ENCODE assay signal across 8 cellular contexts in the genomic region with DNA sequence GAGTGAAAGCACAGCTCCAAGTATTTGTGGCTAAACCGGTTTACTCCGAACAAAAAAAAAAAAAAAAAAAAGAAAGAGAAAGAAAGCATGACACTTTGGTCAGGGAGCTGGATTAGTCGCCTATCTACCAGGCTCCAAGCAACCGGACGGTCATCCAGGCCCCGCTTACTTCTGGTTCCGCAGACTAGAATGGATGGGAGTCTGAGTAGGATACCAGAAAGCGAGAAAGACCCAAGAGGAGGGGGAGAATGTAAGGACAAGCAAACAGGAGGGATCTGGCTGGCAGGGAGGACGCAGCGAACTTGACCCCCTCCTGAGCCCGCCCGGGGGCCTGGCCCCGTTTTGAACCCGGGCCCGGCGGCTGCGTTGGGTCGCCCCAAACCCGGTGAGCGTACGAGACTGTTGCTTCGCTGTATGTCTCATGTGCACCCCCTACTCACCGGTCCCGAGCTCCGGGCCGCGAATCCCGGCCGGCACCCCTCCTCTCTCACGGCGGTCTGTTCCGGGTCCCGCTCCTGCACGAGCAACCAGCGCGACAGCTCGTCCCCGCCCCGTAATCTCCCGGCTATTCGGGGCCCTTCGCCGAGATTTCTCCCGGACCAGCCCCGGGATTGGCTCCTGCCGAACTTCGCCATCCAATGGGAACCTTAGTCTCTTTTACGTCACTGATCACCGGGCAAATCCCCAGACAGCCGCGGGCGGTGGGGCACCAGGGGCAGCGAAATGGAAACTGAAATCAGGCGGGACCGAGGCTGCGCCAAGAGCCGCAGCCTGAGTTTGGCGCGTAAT. TPM values are rescaled to one million over a fixed set of nuclear protein-coding genes. Genes with fewer than 3 reads are reported as not detected.
DNase-seq lines count a peak whose midpoint lies in the region; ATAC-seq and TF ChIP-seq lines count a peak whose summit lies in the region.

A gene with protein sequence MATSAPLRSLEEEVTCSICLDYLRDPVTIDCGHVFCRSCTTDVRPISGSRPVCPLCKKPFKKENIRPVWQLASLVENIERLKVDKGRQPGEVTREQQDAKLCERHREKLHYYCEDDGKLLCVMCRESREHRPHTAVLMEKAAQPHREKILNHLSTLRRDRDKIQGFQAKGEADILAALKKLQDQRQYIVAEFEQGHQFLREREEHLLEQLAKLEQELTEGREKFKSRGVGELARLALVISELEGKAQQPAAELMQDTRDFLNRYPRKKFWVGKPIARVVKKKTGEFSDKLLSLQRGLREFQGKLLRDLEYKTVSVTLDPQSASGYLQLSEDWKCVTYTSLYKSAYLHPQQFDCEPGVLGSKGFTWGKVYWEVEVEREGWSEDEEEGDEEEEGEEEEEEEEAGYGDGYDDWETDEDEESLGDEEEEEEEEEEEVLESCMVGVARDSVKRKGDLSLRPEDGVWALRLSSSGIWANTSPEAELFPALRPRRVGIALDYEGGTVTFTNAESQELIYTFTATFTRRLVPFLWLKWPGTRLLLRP (minus strand): TSS at position 542 of the 789 bp plus-strand sequence. CDS start 14,303 bp downstream, outside the sequence.

- ATAC-seq in GM19043 (IDR thresholded peaks at IDR 0.05; ENCODE audit: low read depth, unreplicated experiment) (peak; percentile 70), HG03378 (IDR thresholded peaks at IDR 0.05; ENCODE audit: unreplicated experiment) (peak; percentile 82)

- H3K4me3 ChIP-seq in AG10803 (ENCODE audit: low read length) = peak within 1 kb of the TSS; percentile 92

- peak; percentile 95 for DNase-seq in AG10803 (ENCODE audit: low read depth)
- DNase-seq in NCI-H460 (ENCODE audit: extremely low read depth, low read depth) = peak; percentile 94
- DNase-seq in activated CD4-positive, CD25-positive, alpha-beta regulatory T cell treated with anti-CD3 and anti-CD28 coated beads, Interleukin-2, amount 50 U/mL, for 72 hours = peak; percentile 95
- DNase-seq in cerebellar nuclear complex (lab: John Stamatoyannopoulos, UW) = peak; percentile 76 to 93
- peak; percentile 99 for DNase-seq in islet precursor cell
- peak; percentile 93 to 98 (median 96) for DNase-seq in stimulated activated CD4-positive, alpha-beta T cell treated with anti-CD3 and anti-CD28 coated beads, Interleukin-12 subunit alpha, Interleukin-12 subunit beta, amount 100 ng/mL, for 48 hours (ENCODE audit: low read depth in 2 of 3, low spot score in 1 of 3)

- TF ChIP-seq CTCF in AG10803 (conservative IDR thresholded peaks at IDR 0.05; ENCODE audit: low read length) = no peak

RNA-seq across cellular contexts. Expression of the gene that starts here (rescaled TPM):
- total RNA-seq in NCI-H460 (2014; rRNA removed; shearing (Covaris generic)) = 14.2 and 17.4 TPM in 2 replicates
- 19.6 and 21.4 TPM in 2 replicates for polyA plus RNA-seq in NCI-H460 (2014; cell fraction: nucleus; rRNA removed)

Comparison
In these comparisons a context has a peak if more than half of its experiments do, and no peak if none do; other contexts are left out.
1. Peak in every context shown above with its lines: DNase-seq, ATAC-seq and H3K4me3 ChIP-seq.